Comparison of ENCODE assay signal across 10 cellular contexts in genomic region chr22:50184004-50184461, GRCh38. TPM values are rescaled to one million over a fixed set of nuclear protein-coding genes. Genes with fewer than 3 reads are reported as not detected.
DNase-seq lines count a peak whose midpoint lies in the region; ATAC-seq, FAIRE-seq and TF ChIP-seq lines count a peak whose summit lies in the region.
"Had no signal": no experiment of that assay in that cellular context is flagged by ENCODE, and none has a peak within 500 bp of the region (broad histone marks: within the 10 kb centered on the region; RNA-seq: fewer than 3 reads in every experiment).

No MANE protein-coding gene starts in this region.

- peak overlapping the region; percentile 34 for H3K4me3 Mint-ChIP-seq in activated CD4-positive, alpha-beta T cell treated with anti-CD3 and anti-CD28 coated beads, Interleukin-2, amount 10 ng/mL, durations not matched to agents 24 days and 14 days

- no peaks in the 10 kb centered on the region for H3K9me3 ChIP-seq in kidney (ENCODE audit: control insufficient read depth in 1 of 2, low read length in 2 of 2)
- no peaks in the 10 kb centered on the region for H3K9me3 ChIP-seq in thoracic aorta

- no peak for DNase-seq in activated CD4-positive, alpha-beta T cell treated with anti-CD3 and anti-CD28 coated beads, Interleukin-2, amount 10 ng/mL, durations not matched to agents 24 days and 14 days
- no peak for DNase-seq in activated CD4-positive, alpha-beta T cell treated with anti-CD3 and anti-CD28 coated beads, Interleukin-2, amount 50 U/mL, for 48 hours
- peak; percentile 79 for DNase-seq in astrocyte of the hippocampus (ENCODE audit: low read depth, low spot score)
- DNase-seq in kidney: peak; percentile 93
- no peak for DNase-seq in thoracic aorta (ENCODE audit: low spot score)
- no peak for DNase-seq in GM19238 (ENCODE audit: insufficient read length, low spot score)
- DNase-seq in activated effector memory CD4-positive, alpha-beta T cell treated with Interleukin-2 at 50 U/mL for 16 hours: no peak
- DNase-seq: cortex of kidney had no signal

- H3K27ac ChIP-seq in kidney (ENCODE audit: low read depth in 2 of 2, low read length in 2 of 2) (peak overlapping the region; percentile 69 to 71), thoracic aorta (no peak overlapping the region)

- peaks cover 4% of the 10 kb centered on the region for H3K36me3 Mint-ChIP-seq in activated CD4-positive, alpha-beta T cell treated with anti-CD3 and anti-CD28 coated beads, Interleukin-2, amount 10 ng/mL, durations not matched to agents 24 days and 14 days (ENCODE audit: low read depth)

- TF ChIP-seq CTCF in kidney (IDR thresholded peaks at IDR 0.05; ENCODE audit: borderline replicate concordance, extremely low read depth, insufficient read depth): no peak
- TF ChIP-seq CTCF in thoracic aorta (IDR thresholded peaks at IDR 0.05): no peak

- no peak overlapping the region for H3K4me3 ChIP-seq in kidney (ENCODE audit: low read length in 2 of 2)
- peak overlapping the region; percentile 93 for H3K4me3 ChIP-seq in thoracic aorta

- ATAC-seq in thoracic aorta (ENCODE audit: insufficient number of reproducible peaks, low FRiP score, low read depth): no peak
- no peak for ATAC-seq in GM21381 (IDR thresholded peaks at IDR 0.05; ENCODE audit: unreplicated experiment)

- H3K36me3 ChIP-seq in kidney (ENCODE audit: control insufficient read depth in 1 of 2, insufficient read depth in 2 of 2, low read length in 2 of 2) (no peaks in the 10 kb centered on the region), thoracic aorta (no peaks in the 10 kb centered on the region)

- no peaks in the 10 kb centered on the region for H3K27me3 ChIP-seq in thoracic aorta (replicated peaks; ENCODE audit: insufficient read depth)

- H3K9ac ChIP-seq in kidney (ENCODE audit: low read length in 2 of 2): peak overlapping the region in 1 of 2 donors; percentile 12

- no peak overlapping the region for H3K27ac Mint-ChIP-seq in activated CD4-positive, alpha-beta T cell treated with anti-CD3 and anti-CD28 coated beads, Interleukin-2, amount 10 ng/mL, durations not matched to agents 24 days and 14 days

- FAIRE-seq in kidney (lab: Jason Lieb, UNC): no peak

- peaks cover 6 to 33% of the 10 kb centered on the region in 2 donors for H3K4me1 ChIP-seq in kidney (ENCODE audit: control insufficient read depth in 1 of 2, insufficient read depth in 1 of 2, low read depth in 1 of 2, low read length in 2 of 2)
- H3K4me1 ChIP-seq in thoracic aorta (ENCODE audit: control insufficient read depth in 1 of 2, low read depth in 2 of 2): peaks cover 20 to 32% of the 10 kb centered on the region in 2 donors

- H3K4me1 Mint-ChIP-seq in activated CD4-positive, alpha-beta T cell treated with anti-CD3 and anti-CD28 coated beads, Interleukin-2, amount 10 ng/mL, durations not matched to agents 24 days and 14 days: peaks cover 11% of the 10 kb centered on the region

- H3K27me3 Mint-ChIP-seq in activated CD4-positive, alpha-beta T cell treated with anti-CD3 and anti-CD28 coated beads, Interleukin-2, amount 10 ng/mL, durations not matched to agents 24 days and 14 days: peaks cover 2% of the 10 kb centered on the region

- intact Hi-C loops in activated CD4-positive, alpha-beta T cell treated with anti-CD3 and anti-CD28 coated beads, Interleukin-2, amount 10 ng/mL, durations not matched to agents 24 days and 14 days (cut with micrococcal nuclease): no loop called here
- intact Hi-C loops in kidney (cut with DNase I): no loop called here

- H3K9me3 Mint-ChIP-seq in activated CD4-positive, alpha-beta T cell treated with anti-CD3 and anti-CD28 coated beads, Interleukin-2, amount 10 ng/mL, durations not matched to agents 24 days and 14 days: no peaks in the 10 kb centered on the region

RNA-seq across cellular contexts. Expression of gene TRABD, which starts 1.7 kb away (rescaled TPM):
- total RNA-seq in activated CD4-positive, alpha-beta T cell treated with anti-CD3 and anti-CD28 coated beads, Interleukin-2, amount 10 ng/mL, durations not matched to agents 24 days and 14 days: 94.4 and 97.4 TPM in 2 replicates
- total RNA-seq in kidney (56.3 TPM), thoracic aorta (10 to 100 TPM; 31.7 to 40.6 TPM)
- polyA plus RNA-seq in kidney (ENCODE audit: insufficient read depth, low read depth, low replicate concordance): 34.2 TPM

RNA-seq across cellular contexts. Expression of gene PANX2, which starts 13.5 kb away (rescaled TPM):
- total RNA-seq in activated CD4-positive, alpha-beta T cell treated with anti-CD3 and anti-CD28 coated beads, Interleukin-2, amount 10 ng/mL, durations not matched to agents 24 days and 14 days: 1.4 and 1.6 TPM in 2 replicates
- total RNA-seq in kidney: 1.0 TPM
- 4.3 TPM for polyA plus RNA-seq in kidney (ENCODE audit: insufficient read depth, low read depth, low replicate concordance)
- total RNA-seq in thoracic aorta: 1 to 10 TPM; 2.5 to 4.1 TPM
- total RNA-seq: skeletal muscle tissue had no signal

RNA-seq across cellular contexts. Expression of gene SELENOO, which starts 16.8 kb away (rescaled TPM):
- 24.0 and 25.2 TPM in 2 replicates for total RNA-seq in activated CD4-positive, alpha-beta T cell treated with anti-CD3 and anti-CD28 coated beads, Interleukin-2, amount 10 ng/mL, durations not matched to agents 24 days and 14 days
- 19.7 TPM for total RNA-seq in kidney
- polyA plus RNA-seq in kidney (ENCODE audit: insufficient read depth, low read depth, low replicate concordance): 42.8 TPM
- 10 to 100 TPM; 25.6 to 41.0 TPM for total RNA-seq in thoracic aorta

Comparison
In these comparisons a context has a peak if more than half of its experiments do, and no peak if none do; other contexts are left out.
1. DNase-seq: peak in astrocyte of the hippocampus (single experiment) and kidney (single experiment); none in activated CD4-positive, alpha-beta T cell treated with anti-CD3 and anti-CD28 coated beads, Interleukin-2, amount 10 ng/mL, durations not matched to agents 24 days and 14 days (single experiment), activated CD4-positive, alpha-beta T cell treated with anti-CD3 and anti-CD28 coated beads, Interleukin-2, amount 50 U/mL, for 48 hours (0 of 2), thoracic aorta (single experiment), GM19238 (single experiment) and activated effector memory CD4-positive, alpha-beta T cell treated with Interleukin-2 at 50 U/mL for 16 hours (single experiment).
2. H3K27ac ChIP-seq: peak in kidney (2 of 2); none in thoracic aorta (0 of 2).